ENCODE assay signal across 24 cellular contexts in the genomic region with DNA sequence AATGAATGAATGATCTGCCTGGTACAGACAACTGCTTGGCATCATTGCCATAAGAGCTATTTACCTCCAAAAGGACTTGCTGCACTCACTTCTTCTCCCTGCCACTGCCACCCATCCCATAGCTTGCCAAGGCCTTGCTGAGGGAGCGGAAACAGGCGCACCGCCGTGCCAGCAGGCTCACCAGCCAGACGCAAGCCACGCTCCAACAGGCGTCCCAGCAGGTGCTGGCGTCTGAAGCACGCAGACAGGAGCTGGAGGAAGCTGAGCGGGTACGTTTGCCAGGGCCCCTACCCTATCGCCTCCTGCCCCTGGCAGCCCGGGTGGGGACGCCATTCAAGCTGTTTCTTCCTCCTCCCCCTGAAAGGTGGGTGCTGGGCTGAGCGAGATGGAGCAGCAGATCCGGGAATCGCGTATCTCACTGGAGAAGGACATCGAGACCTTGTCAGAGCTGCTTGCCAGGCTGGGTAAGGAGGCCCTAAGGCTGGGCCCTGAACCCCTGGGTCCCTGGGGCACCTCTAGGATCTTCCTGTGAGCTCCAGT.
"Had no signal": no experiment of that assay in that cellular context is flagged by ENCODE, and none has a peak within 500 bp of the region (broad histone marks: within the 10 kb centered on the region; RNA-seq: fewer than 3 reads in every experiment).

No MANE protein-coding gene starts in this region.

- H3K27ac ChIP-seq: breast epithelium, dorsolateral prefrontal cortex, esophagus muscularis mucosa, gastrocnemius medialis, left lung, right lobe of liver, skin epidermis, vagina had no signal

- H3K27me3 ChIP-seq: breast epithelium, left lung, right lobe of liver, vagina had no signal

- H3K9me3 Mint-ChIP-seq: activated CD4-positive, alpha-beta memory T cell treated with anti-CD3 and anti-CD28 coated beads for 36 hours; activated naive CD8-positive, alpha-beta T cell treated with anti-CD3 and anti-CD28 coated beads for 36 hours; central memory CD8-positive, alpha-beta T cell; neural crest cell; stimulated activated naive B cell treated with anti-CD40 and anti-IgM and Interleukin-4, amounts not matched to agents 10 μg/mL and 1 μg/mL and 100 μg/mL, for 72 hours had no signal

- H3K27ac Mint-ChIP-seq: activated CD4-positive, alpha-beta memory T cell treated with anti-CD3 and anti-CD28 coated beads for 36 hours; activated naive CD8-positive, alpha-beta T cell treated with anti-CD3 and anti-CD28 coated beads for 36 hours; naive thymus-derived CD4-positive, alpha-beta T cell; stimulated activated naive B cell treated with anti-CD40 and anti-IgM and Interleukin-4, amounts not matched to agents 10 μg/mL and 1 μg/mL and 100 μg/mL, for 72 hours had no signal

- H3K36me3 ChIP-seq: breast epithelium, esophagus muscularis mucosa, gastrocnemius medialis, left lung, right lobe of liver, vagina had no signal

- H3K4me3 Mint-ChIP-seq: activated CD4-positive, alpha-beta memory T cell treated with anti-CD3 and anti-CD28 coated beads for 36 hours; activated naive CD8-positive, alpha-beta T cell treated with anti-CD3 and anti-CD28 coated beads for 36 hours; central memory CD8-positive, alpha-beta T cell; naive thymus-derived CD4-positive, alpha-beta T cell; neural crest cell; stimulated activated naive B cell treated with anti-CD40 and anti-IgM and Interleukin-4, amounts not matched to agents 10 μg/mL and 1 μg/mL and 100 μg/mL, for 72 hours had no signal

- H3K4me1 ChIP-seq: breast epithelium, gastrocnemius medialis, left lung, right lobe of liver, vagina had no signal

- H3K4me3 ChIP-seq: breast epithelium, dorsolateral prefrontal cortex, esophagus muscularis mucosa, gastrocnemius medialis, left lung, lung, right lobe of liver, skin epidermis, vagina had no signal

- H3K4me1 Mint-ChIP-seq: activated naive CD8-positive, alpha-beta T cell treated with anti-CD3 and anti-CD28 coated beads for 36 hours; central memory CD8-positive, alpha-beta T cell; naive thymus-derived CD4-positive, alpha-beta T cell; neural crest cell; stimulated activated naive B cell treated with anti-CD40 and anti-IgM and Interleukin-4, amounts not matched to agents 10 μg/mL and 1 μg/mL and 100 μg/mL, for 72 hours had no signal

- H3K27me3 Mint-ChIP-seq: activated CD4-positive, alpha-beta memory T cell treated with anti-CD3 and anti-CD28 coated beads for 36 hours; activated naive CD8-positive, alpha-beta T cell treated with anti-CD3 and anti-CD28 coated beads for 36 hours had no signal

- DNase-seq: activated CD4-positive, alpha-beta memory T cell treated with anti-CD3 and anti-CD28 coated beads for 36 hours; activated CD4-positive, alpha-beta T cell treated with anti-CD3 and anti-CD28 coated beads for 4 hours; activated CD4-positive, CD25-positive, alpha-beta regulatory T cell; activated naive CD4-positive, alpha-beta T cell treated with Interleukin-2 at 50 U/mL for 16 hours; activated naive CD8-positive, alpha-beta T cell treated with anti-CD3 and anti-CD28 coated beads for 36 hours; activated T-cell treated with anti-CD3 and anti-CD28 coated beads, Interleukin-2, amount 50 U/mL, for 48 hours; gastrocnemius medialis; hippocampal formation; kidney glomerular epithelial cell; left lung; naive thymus-derived CD4-positive, alpha-beta T cell; posterior cingulate gyrus; right lobe of liver; stimulated activated CD4-positive, alpha-beta T cell treated with anti-CD3 and anti-CD28 coated beads, Interleukin-15, amount 100 ng/mL, for 24 hours; stimulated activated naive B cell treated with anti-CD40 and anti-IgM and Interleukin-4, amounts not matched to agents 10 μg/mL and 1 μg/mL and 100 μg/mL, for 72 hours; trophoblast cell had no signal

- ATAC-seq: gastrocnemius medialis; left lung; naive thymus-derived CD4-positive, alpha-beta T cell; right lobe of liver; stimulated activated naive B cell treated with anti-CD40 and anti-IgM and Interleukin-4, amounts not matched to agents 10 μg/mL and 1 μg/mL and 100 μg/mL, for 72 hours had no signal

- H3K36me3 Mint-ChIP-seq: activated CD4-positive, alpha-beta memory T cell treated with anti-CD3 and anti-CD28 coated beads for 36 hours; activated naive CD8-positive, alpha-beta T cell treated with anti-CD3 and anti-CD28 coated beads for 36 hours; naive thymus-derived CD4-positive, alpha-beta T cell; stimulated activated naive B cell treated with anti-CD40 and anti-IgM and Interleukin-4, amounts not matched to agents 10 μg/mL and 1 μg/mL and 100 μg/mL, for 72 hours had no signal
